Comparison of ENCODE assay signal across 8 cellular contexts in the genomic region with DNA sequence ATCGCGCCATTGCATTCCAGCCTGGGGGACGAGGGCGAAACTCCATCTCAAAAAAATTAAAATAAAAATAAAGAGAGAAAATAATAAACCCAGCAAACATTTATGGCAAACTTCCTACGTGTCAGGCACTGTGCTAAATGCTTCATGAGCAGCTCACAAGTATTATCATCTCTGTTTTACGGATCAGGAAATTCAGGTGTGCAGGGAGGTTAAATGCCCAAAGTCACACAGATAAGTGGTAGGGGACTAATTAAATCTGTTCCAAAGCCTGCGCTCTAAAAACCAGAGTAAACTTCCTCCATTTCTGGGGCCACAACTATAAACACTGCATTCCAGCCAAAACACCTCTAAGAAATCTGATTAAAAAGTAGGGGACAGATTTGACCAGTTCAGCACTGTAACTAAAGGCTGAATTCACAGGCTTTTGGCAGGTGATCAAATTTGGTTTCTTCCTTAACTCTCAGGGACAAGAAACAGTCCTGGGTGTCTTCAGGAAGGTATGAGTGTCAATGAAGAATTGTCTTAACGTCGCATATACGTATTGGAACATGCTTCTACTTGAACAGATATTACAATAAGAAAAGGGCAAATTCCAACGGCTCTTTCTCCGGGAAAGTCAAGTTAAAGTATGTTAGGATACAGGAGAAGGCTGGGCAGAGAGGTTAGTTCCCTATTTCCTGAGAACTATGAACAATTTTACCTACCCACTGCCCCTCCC. TPM values are rescaled to one million over a fixed set of nuclear protein-coding genes. Genes with fewer than 3 reads are reported as not detected.
DNase-seq lines count a peak whose midpoint lies in the region; FAIRE-seq and TF ChIP-seq lines count a peak whose summit lies in the region.

No MANE protein-coding gene starts in this region.

- peaks cover 17% of the 10 kb centered on the region for H3K4me1 ChIP-seq in KMS-11 (ENCODE audit: low read depth, poor library complexity, severe bottlenecking)
- H3K4me1 ChIP-seq in keratinocyte (ENCODE audit: control insufficient read depth, extremely low read depth, insufficient read depth, low read length): peaks cover 5% of the 10 kb centered on the region
- peaks cover 9 to 26% (median 20%) of the 10 kb centered on the region in 4 donors for H3K4me1 ChIP-seq in stomach

- dilution Hi-C loops in keratinocyte (cut with MboI; ENCODE audit: extremely low pct_ligation_motif_present, low sequenced_read_pairs): no loop called here

- no peak for TF ChIP-seq EP300 in stomach (IDR thresholded peaks at IDR 0.05)

- H3K9me1 ChIP-seq in keratinocyte (ENCODE audit: control insufficient read depth, extremely low read depth, insufficient read depth, low read length): no peaks in the 10 kb centered on the region

- no peaks in the 10 kb centered on the region for H3K27me3 ChIP-seq in KMS-11 (ENCODE audit: insufficient read depth, low read depth)
- H3K27me3 ChIP-seq in keratinocyte (ENCODE audit: control insufficient read depth, extremely low read depth, insufficient read depth, low read length): no peaks in the 10 kb centered on the region
- no peaks in the 10 kb centered on the region for H3K27me3 ChIP-seq in stomach

- 13 to 28% (median 23%) methylated on average over 12 of the region's 12 CpGs for WGBS in stomach, 5 donors

- in situ Hi-C loops in astrocyte of the spinal cord (cut with HindIII; ENCODE audit: low sequenced_read_pairs): no loop called here

- H3K4me3 ChIP-seq in KMS-11 (IDR thresholded peaks at IDR 0.05; ENCODE audit: insufficient read depth, low read depth, low read length): no peak overlapping the region
- H3K4me3 ChIP-seq in astrocyte of the spinal cord (ENCODE audit: low read depth, low read length): peak overlapping the region; percentile 91
- H3K4me3 ChIP-seq in keratinocyte (ENCODE audit: control insufficient read depth in 2 of 3, extremely low read depth in 1 of 3, insufficient read depth in 2 of 3, low read depth in 1 of 3, low read length in 3 of 3): peak overlapping the region; percentile 85 to 94 (median 91)
- peak overlapping the region; percentile 62 to 91 (median 80) for H3K4me3 ChIP-seq in stomach

- TF ChIP-seq POLR2A in stomach (IDR thresholded peaks at IDR 0.05): no peak

- H3K27ac ChIP-seq in KMS-11: peak overlapping the region; percentile 91
- peak overlapping the region; percentile 87 for H3K27ac ChIP-seq in keratinocyte (ENCODE audit: control insufficient read depth, insufficient read depth, low read length)
- peak overlapping the region; percentile 90 to 98 (median 95) for H3K27ac ChIP-seq in stomach

- intact Hi-C loops in stomach (cut with DNase I; ENCODE audit: low total_unique reads): no loop called here

- FAIRE-seq in keratinocyte (lab: Jason Lieb, UNC): no peak

- H3K4me2 ChIP-seq in KMS-11 (peak overlapping the region; percentile 58), keratinocyte (ENCODE audit: control insufficient read depth, extremely low read depth, insufficient read depth, low read depth, low read length) (peak overlapping the region; percentile 91)

- H3K36me3 ChIP-seq in KMS-11 (ENCODE audit: insufficient read depth): no peaks in the 10 kb centered on the region
- no peaks in the 10 kb centered on the region for H3K36me3 ChIP-seq in keratinocyte (ENCODE audit: control insufficient read depth in 2 of 2, extremely low read depth in 1 of 2, insufficient read depth in 2 of 2, low read length in 2 of 2)
- H3K36me3 ChIP-seq in stomach: peaks cover 6 to 12% (median 10%) of the 10 kb centered on the region in 4 donors

- no peaks in the 10 kb centered on the region for H3K9me3 ChIP-seq in keratinocyte (ENCODE audit: control insufficient read depth, low read depth, low read length)
- H3K9me3 ChIP-seq in stomach: no peaks in the 10 kb centered on the region

- H3K9ac ChIP-seq in KMS-11 (peak overlapping the region; percentile 88), keratinocyte (ENCODE audit: control insufficient read depth, extremely low read depth, insufficient read depth, low read length) (peak overlapping the region; percentile 93)

- no peak for TF ChIP-seq CTCF in KMS-11 (conservative IDR thresholded peaks at IDR 0.05; ENCODE audit: low read depth, low read length)
- no peak for TF ChIP-seq CTCF in astrocyte of the spinal cord (IDR thresholded peaks at IDR 0.05; ENCODE audit: low read depth, low read length)
- TF ChIP-seq CTCF in keratinocyte (optimal IDR thresholded peaks at IDR 0.05 in 1 of 3, IDR thresholded peaks at IDR 0.05 in 1 of 3, conservative IDR thresholded peaks at IDR 0.05 in 1 of 3; ENCODE audit: extremely low read depth in 1 of 3, insufficient read depth in 2 of 3, low read length in 3 of 3): no peak
- TF ChIP-seq CTCF in stomach (IDR thresholded peaks at IDR 0.05): no peak

- DNase-seq in NCI-H1092 treated with DMSO at 0.1 percent for 48 hours (lab: John Stamatoyannopoulos, UW) (peak; percentile 20), NCI-H1092 (lab: John Stamatoyannopoulos, UW) (no peak), astrocyte of the spinal cord (ENCODE audit: low read depth, low spot score) (peak; percentile 9), keratinocyte (ENCODE audit: low read depth, low spot score) (no peak), stomach (no peak), foreskin melanocyte (no peak)
- no peak for DNase-seq in stimulated activated CD4-positive, alpha-beta T cell treated with anti-CD3 and anti-CD28 coated beads, Interleukin-4, amount 100 ng/mL, for 4 hours

- no peaks in the 10 kb centered on the region for H4K20me1 ChIP-seq in KMS-11 (ENCODE audit: insufficient read depth)
- no peaks in the 10 kb centered on the region for H4K20me1 ChIP-seq in keratinocyte (ENCODE audit: control insufficient read depth, extremely low read depth, insufficient read depth, low read length)

- H2AFZ ChIP-seq in KMS-11 (ENCODE audit: low read depth) (peak overlapping the region; percentile 81), keratinocyte (ENCODE audit: control insufficient read depth, low read length) (peak overlapping the region; percentile 17)

- H3K79me2 ChIP-seq in KMS-11 (ENCODE audit: insufficient read depth, low read depth) (peaks cover 9% of the 10 kb centered on the region; the same call in 1 of the 2 replicates), keratinocyte (ENCODE audit: control insufficient read depth, insufficient read depth, low read length) (peaks cover 4% of the 10 kb centered on the region)

RNA-seq across cellular contexts. Expression of a gene that starts 1.0 kb away (rescaled TPM):
- polyA plus RNA-seq in keratinocyte (25.9 to 29.0 TPM (median 26.3 TPM) in 3 replicates), stomach (10 to 100 TPM in 2 of 3 donors, 1 to 10 TPM in 1; 9.8 to 17.7 (median 12.6) TPM)
- polyA plus RNA-seq in keratinocyte (2011; ENCODE audit: low read depth): 28.3 TPM
- polyA plus RNA-seq in keratinocyte (2011; cell fraction: cytosol; rRNA removed): 21.8 and 29.0 TPM in 2 replicates
- 65.4 and 84.0 TPM in 2 replicates for polyA plus RNA-seq in keratinocyte (2011; cell fraction: nucleus; rRNA removed)
- polyA plus RNA-seq in keratinocyte (2012; ENCODE audit: low replicate concordance): 20.1 and 20.8 TPM in 2 replicates
- 30.6 to 46.1 TPM (median 33.6 TPM) in 3 replicates for polyA minus RNA-seq in keratinocyte
- 11.5 TPM for polyA minus RNA-seq in keratinocyte (2011; cell fraction: cytosol; rRNA and poly(A)+ RNA removed)
- 24.5 and 48.1 TPM in 2 replicates for polyA minus RNA-seq in keratinocyte (2011; cell fraction: nucleus; rRNA and poly(A)+ RNA removed)
- 10 to 100 TPM; 15.8 to 56.2 (median 31.3) TPM for total RNA-seq in stomach

RNA-seq across cellular contexts. Expression of a gene that starts 32.8 kb away (rescaled TPM):
- polyA plus RNA-seq in keratinocyte: 56.5 to 86.4 TPM (median 73.6 TPM) in 3 replicates
- 179 TPM for polyA plus RNA-seq in keratinocyte (2011; ENCODE audit: low read depth)
- polyA plus RNA-seq in keratinocyte (2011; cell fraction: cytosol; rRNA removed): 22.8 and 38.7 TPM in 2 replicates
- polyA plus RNA-seq in keratinocyte (2011; cell fraction: nucleus; rRNA removed): 113 and 159 TPM in 2 replicates
- polyA plus RNA-seq in keratinocyte (2012; ENCODE audit: low replicate concordance): 68.3 and 69.3 TPM in 2 replicates
- polyA minus RNA-seq in keratinocyte: 30.4 to 78.8 TPM (median 48.3 TPM) in 3 replicates
- 34.0 TPM for polyA minus RNA-seq in keratinocyte (2011; cell fraction: cytosol; rRNA and poly(A)+ RNA removed)
- 81.0 and 137 TPM in 2 replicates for polyA minus RNA-seq in keratinocyte (2011; cell fraction: nucleus; rRNA and poly(A)+ RNA removed)
- 100 to 1,000 TPM in 2 of 5 donors, 10 to 100 TPM in 3; 38.8 to 139 (median 69.4) TPM for total RNA-seq in stomach
- polyA plus RNA-seq in stomach: 10 to 100 TPM; 11.5 to 34.6 (median 18.5) TPM

RNA-seq across cellular contexts. Expression of a gene that starts 33.3 kb away (rescaled TPM):
- 74.8 to 116 TPM (median 86.2 TPM) in 3 replicates for polyA plus RNA-seq in keratinocyte
- 74.2 TPM for polyA plus RNA-seq in keratinocyte (2011; ENCODE audit: low read depth)
- 48.2 and 63.9 TPM in 2 replicates for polyA plus RNA-seq in keratinocyte (2011; cell fraction: cytosol; rRNA removed)
- 277 and 324 TPM in 2 replicates for polyA plus RNA-seq in keratinocyte (2011; cell fraction: nucleus; rRNA removed)
- 40.9 and 67.4 TPM in 2 replicates for polyA plus RNA-seq in keratinocyte (2012; ENCODE audit: low replicate concordance)
- 38.2 to 89.4 TPM (median 41.3 TPM) in 3 replicates for polyA minus RNA-seq in keratinocyte
- polyA minus RNA-seq in keratinocyte (2011; cell fraction: cytosol; rRNA and poly(A)+ RNA removed): 45.7 TPM
- polyA minus RNA-seq in keratinocyte (2011; cell fraction: nucleus; rRNA and poly(A)+ RNA removed): 64.8 and 154 TPM in 2 replicates
- 100 to 1,000 TPM; 182 to 346 (median 205) TPM for total RNA-seq in stomach
- 10 to 100 TPM; 42.7 to 59.9 (median 52.7) TPM for polyA plus RNA-seq in stomach

RNA-seq across cellular contexts. Expression of a gene that starts 40.7 kb away (rescaled TPM):
- polyA plus RNA-seq in keratinocyte (1.6 to 3.5 TPM (median 3.3 TPM) in 3 replicates), stomach (10 to 100 TPM; 12.0 to 21.0 (median 20.2) TPM)
- polyA plus RNA-seq in keratinocyte (2011; ENCODE audit: low read depth): not detected
- polyA plus RNA-seq in keratinocyte (2011; cell fraction: cytosol; rRNA removed): 0.61 and 2.8 TPM in 2 replicates
- polyA plus RNA-seq in keratinocyte (2011; cell fraction: nucleus; rRNA removed): 3.5 and 5.5 TPM in 2 replicates
- 0.31 and 3.9 TPM in 2 replicates for polyA plus RNA-seq in keratinocyte (2012; ENCODE audit: low replicate concordance)
- polyA minus RNA-seq in keratinocyte: 0.26 to 2.3 TPM (median 1.5 TPM) in 3 replicates
- polyA minus RNA-seq in keratinocyte (2011; cell fraction: cytosol; rRNA and poly(A)+ RNA removed): not detected
- polyA minus RNA-seq in keratinocyte (2011; cell fraction: nucleus; rRNA and poly(A)+ RNA removed): 0.32 and 1.2 TPM in 2 replicates
- total RNA-seq in stomach: 10 to 100 TPM in 2 of 5 donors, 1 to 10 TPM in 3; 4.9 to 27.2 (median 9.6) TPM

Comparison
In these comparisons a context has a peak if more than half of its experiments do, and no peak if none do; other contexts are left out.
1. DNase-seq: peak in NCI-H1092 treated with DMSO at 0.1 percent for 48 hours (single experiment) and astrocyte of the spinal cord (single experiment); none in NCI-H1092 (single experiment), keratinocyte (single experiment), stomach (single experiment), stimulated activated CD4-positive, alpha-beta T cell treated with anti-CD3 and anti-CD28 coated beads, Interleukin-4, amount 100 ng/mL, for 4 hours (0 of 2) and foreskin melanocyte (single experiment).
2. Peak in every context shown above with its lines, with median percentiles within 50 percentile points of each other: H3K27ac ChIP-seq.